1 cellular context compared by ENCODE assay signal in the genomic region with DNA sequence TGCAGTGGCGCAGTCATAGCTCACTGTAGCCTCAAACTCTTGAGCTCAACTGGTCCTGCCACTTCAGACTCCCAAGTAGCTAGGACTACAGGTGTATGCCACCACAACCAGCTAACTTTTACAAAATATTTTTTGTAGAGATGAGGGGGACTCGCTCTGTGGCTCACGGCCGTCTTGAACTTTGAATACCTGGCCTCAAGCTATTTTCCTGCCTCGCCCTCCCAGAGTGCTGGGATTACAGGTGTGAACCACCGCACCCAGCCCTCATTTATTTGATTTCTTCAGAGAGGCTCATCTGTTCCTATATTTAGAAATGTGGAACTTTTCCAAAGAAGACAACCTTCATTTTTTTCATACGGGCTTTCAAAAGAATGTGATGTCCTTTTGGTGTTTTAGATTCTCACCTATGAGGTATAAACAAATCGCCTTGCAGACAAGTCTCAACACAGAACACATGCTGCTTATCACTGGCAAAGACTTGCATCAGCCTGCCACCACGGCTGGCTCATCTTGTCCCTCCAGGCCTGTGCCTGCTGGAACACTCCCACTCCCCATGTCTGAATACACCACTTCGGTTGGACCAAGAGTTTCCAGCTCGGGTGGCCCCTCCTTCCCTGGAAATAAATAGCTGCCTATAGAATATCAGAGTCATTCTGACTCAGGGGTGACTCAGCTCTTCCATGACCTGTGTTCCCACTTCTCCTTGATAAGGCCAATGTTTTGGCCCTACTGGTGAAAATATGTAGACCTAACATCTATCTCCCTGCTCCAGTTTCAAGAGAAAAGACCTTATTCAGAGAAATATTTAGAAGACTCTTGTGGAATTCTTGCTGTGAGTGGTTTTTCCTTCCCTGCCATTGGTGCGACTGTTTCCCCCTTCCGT.
A peak's percentile ranks its signal among the peaks of the same experiment; 100 is the strongest.
TF ChIP-seq lines count a peak whose summit lies in the region.

No MANE protein-coding gene starts in this region.

TF ChIP-seq in K562, 482 proteins besides CTCF, POLR2A, EP300 and RAD21 (continued from another document and continues in another):
- TF ChIP-seq, protein P1, sequence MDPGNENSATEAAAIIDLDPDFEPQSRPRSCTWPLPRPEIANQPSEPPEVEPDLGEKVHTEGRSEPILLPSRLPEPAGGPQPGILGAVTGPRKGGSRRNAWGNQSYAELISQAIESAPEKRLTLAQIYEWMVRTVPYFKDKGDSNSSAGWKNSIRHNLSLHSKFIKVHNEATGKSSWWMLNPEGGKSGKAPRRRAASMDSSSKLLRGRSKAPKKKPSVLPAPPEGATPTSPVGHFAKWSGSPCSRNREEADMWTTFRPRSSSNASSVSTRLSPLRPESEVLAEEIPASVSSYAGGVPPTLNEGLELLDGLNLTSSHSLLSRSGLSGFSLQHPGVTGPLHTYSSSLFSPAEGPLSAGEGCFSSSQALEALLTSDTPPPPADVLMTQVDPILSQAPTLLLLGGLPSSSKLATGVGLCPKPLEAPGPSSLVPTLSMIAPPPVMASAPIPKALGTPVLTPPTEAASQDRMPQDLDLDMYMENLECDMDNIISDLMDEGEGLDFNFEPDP (CRISPR knock-in tag; IDR thresholded peaks at IDR 0.05) = no peak
- TF ChIP-seq NFIX (CRISPR knock-in tag; IDR thresholded peaks at IDR 0.05; ENCODE audit: low read depth) (no peak), MIER1 (IDR thresholded peaks at IDR 0.05; ENCODE audit: low read depth) (no peak), XRCC5 (IDR thresholded peaks at IDR 0.05; ENCODE audit: low read depth, low read length) (peak; percentile 90; the same call in 1 of the 2 replicates), SNIP1 (IDR thresholded peaks at IDR 0.05; ENCODE audit: low read depth) (no peak), ESRRB (CRISPR knock-in tag; IDR thresholded peaks at IDR 0.05; ENCODE audit: borderline replicate concordance) (no peak; the same call in 1 of the 2 replicates), ZKSCAN3 (CRISPR knock-in tag; IDR thresholded peaks at IDR 0.05) (no peak), PTBP1 (IDR thresholded peaks at IDR 0.05; ENCODE audit: low read depth, low read length) (0 out of 2 replicates have a peak, but pooled peaks have one; percentile 49), ELF4 (CRISPR knock-in tag; IDR thresholded peaks at IDR 0.05) (peak; percentile 74), CBX5 (IDR thresholded peaks at IDR 0.05; ENCODE audit: borderline replicate concordance, low read depth) (no peak), ZNF77 (CRISPR knock-in tag; IDR thresholded peaks at IDR 0.05) (no peak), CEBPG (CRISPR knock-in tag; IDR thresholded peaks at IDR 0.05) (peak; percentile 99), CEBPG (tag; conservative IDR thresholded peaks at IDR 0.05 in 1 of 2, IDR thresholded peaks at IDR 0.05 in 1 of 2) (peak in 1 of 2 experiments; percentile 97; a peak in 2 of 4 replicates), ZNF133 (CRISPR knock-in tag; IDR thresholded peaks at IDR 0.05) (no peak), LEF1 (IDR thresholded peaks at IDR 0.05) (no peak), SIRT6 (IDR thresholded peaks at IDR 0.05; ENCODE audit: low read depth, low read length) (no peak), NR4A1 (CRISPR knock-in tag; IDR thresholded peaks at IDR 0.05) (0 out of 2 replicates have a peak, but pooled peaks have one; percentile 59), NR4A1 (tag; IDR thresholded peaks at IDR 0.05) (peak; percentile 96), DDX20 (tag; IDR thresholded peaks at IDR 0.05; ENCODE audit: low read depth) (peak; percentile 79)
- TF ChIP-seq, protein P2, sequence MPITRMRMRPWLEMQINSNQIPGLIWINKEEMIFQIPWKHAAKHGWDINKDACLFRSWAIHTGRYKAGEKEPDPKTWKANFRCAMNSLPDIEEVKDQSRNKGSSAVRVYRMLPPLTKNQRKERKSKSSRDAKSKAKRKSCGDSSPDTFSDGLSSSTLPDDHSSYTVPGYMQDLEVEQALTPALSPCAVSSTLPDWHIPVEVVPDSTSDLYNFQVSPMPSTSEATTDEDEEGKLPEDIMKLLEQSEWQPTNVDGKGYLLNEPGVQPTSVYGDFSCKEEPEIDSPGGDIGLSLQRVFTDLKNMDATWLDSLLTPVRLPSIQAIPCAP (CRISPR knock-in tag; IDR thresholded peaks at IDR 0.05; ENCODE audit: borderline replicate concordance) = no peak
- TF ChIP-seq, protein P3, sequence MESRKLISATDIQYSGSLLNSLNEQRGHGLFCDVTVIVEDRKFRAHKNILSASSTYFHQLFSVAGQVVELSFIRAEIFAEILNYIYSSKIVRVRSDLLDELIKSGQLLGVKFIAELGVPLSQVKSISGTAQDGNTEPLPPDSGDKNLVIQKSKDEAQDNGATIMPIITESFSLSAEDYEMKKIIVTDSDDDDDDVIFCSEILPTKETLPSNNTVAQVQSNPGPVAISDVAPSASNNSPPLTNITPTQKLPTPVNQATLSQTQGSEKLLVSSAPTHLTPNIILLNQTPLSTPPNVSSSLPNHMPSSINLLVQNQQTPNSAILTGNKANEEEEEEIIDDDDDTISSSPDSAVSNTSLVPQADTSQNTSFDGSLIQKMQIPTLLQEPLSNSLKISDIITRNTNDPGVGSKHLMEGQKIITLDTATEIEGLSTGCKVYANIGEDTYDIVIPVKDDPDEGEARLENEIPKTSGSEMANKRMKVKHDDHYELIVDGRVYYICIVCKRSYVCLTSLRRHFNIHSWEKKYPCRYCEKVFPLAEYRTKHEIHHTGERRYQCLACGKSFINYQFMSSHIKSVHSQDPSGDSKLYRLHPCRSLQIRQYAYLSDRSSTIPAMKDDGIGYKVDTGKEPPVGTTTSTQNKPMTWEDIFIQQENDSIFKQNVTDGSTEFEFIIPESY (CRISPR knock-in tag; IDR thresholded peaks at IDR 0.05) = peak; percentile 69
- TF ChIP-seq, protein P4, sequence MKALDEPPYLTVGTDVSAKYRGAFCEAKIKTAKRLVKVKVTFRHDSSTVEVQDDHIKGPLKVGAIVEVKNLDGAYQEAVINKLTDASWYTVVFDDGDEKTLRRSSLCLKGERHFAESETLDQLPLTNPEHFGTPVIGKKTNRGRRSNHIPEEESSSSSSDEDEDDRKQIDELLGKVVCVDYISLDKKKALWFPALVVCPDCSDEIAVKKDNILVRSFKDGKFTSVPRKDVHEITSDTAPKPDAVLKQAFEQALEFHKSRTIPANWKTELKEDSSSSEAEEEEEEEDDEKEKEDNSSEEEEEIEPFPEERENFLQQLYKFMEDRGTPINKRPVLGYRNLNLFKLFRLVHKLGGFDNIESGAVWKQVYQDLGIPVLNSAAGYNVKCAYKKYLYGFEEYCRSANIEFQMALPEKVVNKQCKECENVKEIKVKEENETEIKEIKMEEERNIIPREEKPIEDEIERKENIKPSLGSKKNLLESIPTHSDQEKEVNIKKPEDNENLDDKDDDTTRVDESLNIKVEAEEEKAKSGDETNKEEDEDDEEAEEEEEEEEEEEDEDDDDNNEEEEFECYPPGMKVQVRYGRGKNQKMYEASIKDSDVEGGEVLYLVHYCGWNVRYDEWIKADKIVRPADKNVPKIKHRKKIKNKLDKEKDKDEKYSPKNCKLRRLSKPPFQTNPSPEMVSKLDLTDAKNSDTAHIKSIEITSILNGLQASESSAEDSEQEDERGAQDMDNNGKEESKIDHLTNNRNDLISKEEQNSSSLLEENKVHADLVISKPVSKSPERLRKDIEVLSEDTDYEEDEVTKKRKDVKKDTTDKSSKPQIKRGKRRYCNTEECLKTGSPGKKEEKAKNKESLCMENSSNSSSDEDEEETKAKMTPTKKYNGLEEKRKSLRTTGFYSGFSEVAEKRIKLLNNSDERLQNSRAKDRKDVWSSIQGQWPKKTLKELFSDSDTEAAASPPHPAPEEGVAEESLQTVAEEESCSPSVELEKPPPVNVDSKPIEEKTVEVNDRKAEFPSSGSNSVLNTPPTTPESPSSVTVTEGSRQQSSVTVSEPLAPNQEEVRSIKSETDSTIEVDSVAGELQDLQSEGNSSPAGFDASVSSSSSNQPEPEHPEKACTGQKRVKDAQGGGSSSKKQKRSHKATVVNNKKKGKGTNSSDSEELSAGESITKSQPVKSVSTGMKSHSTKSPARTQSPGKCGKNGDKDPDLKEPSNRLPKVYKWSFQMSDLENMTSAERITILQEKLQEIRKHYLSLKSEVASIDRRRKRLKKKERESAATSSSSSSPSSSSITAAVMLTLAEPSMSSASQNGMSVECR (CRISPR knock-in tag; IDR thresholded peaks at IDR 0.05) = no peak; the same call in 1 of the 2 replicates
- TF ChIP-seq, protein P5, sequence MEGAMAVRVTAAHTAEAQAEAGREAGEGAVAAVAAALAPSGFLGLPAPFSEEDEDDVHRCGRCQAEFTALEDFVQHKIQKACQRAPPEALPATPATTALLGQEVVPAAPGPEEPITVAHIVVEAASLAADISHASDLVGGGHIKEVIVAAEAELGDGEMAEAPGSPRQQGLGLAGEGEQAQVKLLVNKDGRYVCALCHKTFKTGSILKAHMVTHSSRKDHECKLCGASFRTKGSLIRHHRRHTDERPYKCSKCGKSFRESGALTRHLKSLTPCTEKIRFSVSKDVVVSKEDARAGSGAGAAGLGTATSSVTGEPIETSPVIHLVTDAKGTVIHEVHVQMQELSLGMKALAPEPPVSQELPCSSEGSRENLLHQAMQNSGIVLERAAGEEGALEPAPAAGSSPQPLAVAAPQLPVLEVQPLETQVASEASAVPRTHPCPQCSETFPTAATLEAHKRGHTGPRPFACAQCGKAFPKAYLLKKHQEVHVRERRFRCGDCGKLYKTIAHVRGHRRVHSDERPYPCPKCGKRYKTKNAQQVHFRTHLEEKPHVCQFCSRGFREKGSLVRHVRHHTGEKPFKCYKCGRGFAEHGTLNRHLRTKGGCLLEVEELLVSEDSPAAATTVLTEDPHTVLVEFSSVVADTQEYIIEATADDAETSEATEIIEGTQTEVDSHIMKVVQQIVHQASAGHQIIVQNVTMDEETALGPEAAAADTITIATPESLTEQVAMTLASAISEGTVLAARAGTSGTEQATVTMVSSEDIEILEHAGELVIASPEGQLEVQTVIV (CRISPR knock-in tag; IDR thresholded peaks at IDR 0.05; ENCODE audit: borderline replicate concordance) = no peak
- TF ChIP-seq, protein P6, sequence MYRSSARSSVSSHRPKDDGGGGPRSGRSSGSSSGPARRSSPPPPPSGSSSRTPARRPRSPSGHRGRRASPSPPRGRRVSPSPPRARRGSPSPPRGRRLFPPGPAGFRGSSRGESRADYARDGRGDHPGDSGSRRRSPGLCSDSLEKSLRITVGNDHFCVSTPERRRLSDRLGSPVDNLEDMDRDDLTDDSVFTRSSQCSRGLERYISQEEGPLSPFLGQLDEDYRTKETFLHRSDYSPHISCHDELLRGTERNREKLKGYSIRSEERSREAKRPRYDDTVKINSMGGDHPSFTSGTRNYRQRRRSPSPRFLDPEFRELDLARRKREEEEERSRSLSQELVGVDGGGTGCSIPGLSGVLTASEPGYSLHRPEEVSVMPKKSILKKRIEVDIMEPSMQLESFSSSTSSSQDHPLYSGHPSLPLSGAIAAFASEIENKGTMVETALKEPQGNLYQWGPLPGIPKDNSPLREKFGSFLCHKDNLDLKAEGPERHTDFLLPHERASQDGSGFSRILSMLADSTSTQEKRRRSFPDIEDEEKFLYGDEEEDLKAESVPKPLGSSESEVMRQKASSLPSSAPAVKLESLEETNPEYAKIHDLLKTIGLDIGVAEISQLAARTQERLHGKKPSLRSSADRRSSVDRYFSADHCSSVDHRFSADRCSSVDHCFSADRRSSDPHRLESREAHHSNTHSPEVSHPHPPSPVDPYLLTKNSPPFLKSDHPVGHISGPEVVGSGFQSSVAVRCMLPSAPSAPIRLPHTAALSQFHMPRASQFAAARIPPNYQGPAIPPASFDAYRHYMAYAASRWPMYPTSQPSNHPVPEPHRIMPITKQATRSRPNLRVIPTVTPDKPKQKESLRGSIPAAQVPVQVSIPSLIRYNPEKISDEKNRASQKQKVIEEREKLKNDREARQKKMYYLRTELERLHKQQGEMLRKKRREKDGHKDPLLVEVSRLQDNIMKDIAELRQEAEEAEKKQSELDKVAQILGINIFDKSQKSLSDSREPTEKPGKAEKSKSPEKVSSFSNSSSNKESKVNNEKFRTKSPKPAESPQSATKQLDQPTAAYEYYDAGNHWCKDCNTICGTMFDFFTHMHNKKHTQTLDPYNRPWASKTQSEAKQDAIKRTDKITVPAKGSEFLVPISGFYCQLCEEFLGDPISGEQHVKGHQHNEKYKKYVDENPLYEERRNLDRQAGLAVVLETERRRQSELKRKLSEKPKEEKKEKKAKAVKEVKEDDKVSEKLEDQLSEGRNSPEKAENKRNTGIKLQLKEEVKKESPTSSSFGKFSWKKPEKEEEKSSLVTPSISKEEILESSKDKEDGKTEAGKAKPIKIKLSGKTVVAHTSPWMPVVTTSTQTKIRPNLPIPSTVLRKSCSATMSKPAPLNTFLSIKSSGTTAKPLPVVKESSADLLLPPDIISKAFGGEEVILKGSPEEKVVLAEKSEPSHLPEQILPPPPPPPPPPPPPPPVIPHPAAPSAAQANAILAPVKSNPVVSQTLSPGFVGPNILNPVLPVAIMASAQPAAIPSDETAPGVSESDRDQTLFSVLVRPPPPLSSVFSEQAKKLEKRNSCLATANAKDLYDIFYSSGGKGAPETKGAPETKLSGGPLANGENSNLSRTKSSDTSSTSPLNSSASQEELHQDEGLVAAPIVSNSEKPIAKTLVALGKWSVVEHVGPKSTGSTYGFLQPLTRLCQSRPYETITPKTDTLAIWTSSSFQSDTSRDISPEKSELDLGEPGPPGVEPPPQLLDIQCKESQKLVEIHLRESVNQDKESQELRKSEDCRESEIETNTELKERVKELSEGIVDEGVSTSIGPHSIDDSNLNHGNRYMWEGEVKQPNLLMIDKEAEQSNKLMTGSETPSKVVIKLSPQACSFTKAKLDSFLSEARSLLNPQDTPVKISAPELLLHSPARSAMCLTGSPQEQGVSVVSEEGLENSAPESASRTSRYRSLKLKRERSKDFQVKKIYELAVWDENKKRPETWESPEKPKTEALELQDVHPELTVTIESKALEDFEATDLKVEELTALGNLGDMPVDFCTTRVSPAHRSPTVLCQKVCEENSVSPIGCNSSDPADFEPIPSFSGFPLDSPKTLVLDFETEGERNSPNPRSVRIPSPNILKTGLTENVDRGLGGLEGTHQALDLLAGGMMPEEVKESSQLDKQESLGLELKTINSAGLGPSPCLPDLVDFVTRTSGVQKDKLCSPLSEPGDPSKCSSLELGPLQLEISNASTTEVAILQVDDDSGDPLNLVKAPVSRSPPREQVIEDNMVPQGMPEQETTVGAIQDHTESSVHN (IDR thresholded peaks at IDR 0.05; ENCODE audit: borderline replicate concordance in 1 of 2, low read depth in 1 of 2) = no peak
- TF ChIP-seq, protein P7, sequence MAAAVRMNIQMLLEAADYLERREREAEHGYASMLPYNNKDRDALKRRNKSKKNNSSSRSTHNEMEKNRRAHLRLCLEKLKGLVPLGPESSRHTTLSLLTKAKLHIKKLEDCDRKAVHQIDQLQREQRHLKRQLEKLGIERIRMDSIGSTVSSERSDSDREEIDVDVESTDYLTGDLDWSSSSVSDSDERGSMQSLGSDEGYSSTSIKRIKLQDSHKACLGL (CRISPR knock-in tag; IDR thresholded peaks at IDR 0.05; ENCODE audit: borderline replicate concordance, poor library complexity, severe bottlenecking) = no peak
- TF ChIP-seq, protein P8, sequence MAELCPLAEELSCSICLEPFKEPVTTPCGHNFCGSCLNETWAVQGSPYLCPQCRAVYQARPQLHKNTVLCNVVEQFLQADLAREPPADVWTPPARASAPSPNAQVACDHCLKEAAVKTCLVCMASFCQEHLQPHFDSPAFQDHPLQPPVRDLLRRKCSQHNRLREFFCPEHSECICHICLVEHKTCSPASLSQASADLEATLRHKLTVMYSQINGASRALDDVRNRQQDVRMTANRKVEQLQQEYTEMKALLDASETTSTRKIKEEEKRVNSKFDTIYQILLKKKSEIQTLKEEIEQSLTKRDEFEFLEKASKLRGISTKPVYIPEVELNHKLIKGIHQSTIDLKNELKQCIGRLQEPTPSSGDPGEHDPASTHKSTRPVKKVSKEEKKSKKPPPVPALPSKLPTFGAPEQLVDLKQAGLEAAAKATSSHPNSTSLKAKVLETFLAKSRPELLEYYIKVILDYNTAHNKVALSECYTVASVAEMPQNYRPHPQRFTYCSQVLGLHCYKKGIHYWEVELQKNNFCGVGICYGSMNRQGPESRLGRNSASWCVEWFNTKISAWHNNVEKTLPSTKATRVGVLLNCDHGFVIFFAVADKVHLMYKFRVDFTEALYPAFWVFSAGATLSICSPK (IDR thresholded peaks at IDR 0.05; ENCODE audit: borderline replicate concordance) = no peak
